15 cellular contexts compared by ENCODE assay signal in genomic region chr16:15953477-15953876, GRCh38. TPM values are rescaled to one million over a fixed set of nuclear protein-coding genes. Genes with fewer than 3 reads are reported as not detected.
DNase-seq lines count a peak whose midpoint lies in the region; ATAC-seq and TF ChIP-seq lines count a peak whose summit lies in the region.
"Had no signal": no experiment of that assay in that cellular context is flagged by ENCODE, and none has a peak within 500 bp of the region (broad histone marks: within the 10 kb centered on the region; RNA-seq: fewer than 3 reads in every experiment).

No MANE protein-coding gene starts in this region.

- H3K79me2 ChIP-seq in DND-41 (ENCODE audit: insufficient read depth, low read length), result peaks cover 90% of the 10 kb centered on the region
- H3K79me2 ChIP-seq in neural progenitor cell (ENCODE audit: low read depth), result peaks cover 89% of the 10 kb centered on the region

- peaks cover 16% of the 10 kb centered on the region for H3F3A ChIP-seq in neural progenitor cell (ENCODE audit: low read depth)

- H2AFZ ChIP-seq in DND-41 (ENCODE audit: low read depth, low read length) (no peak overlapping the region), neural progenitor cell (replicated peaks) (no peak overlapping the region)

- intact Hi-C loops in activated CD4-positive, alpha-beta T cell treated with anti-CD3 and anti-CD28 coated beads, Interleukin-2, amount 10 ng/mL, durations not matched to agents 24 days and 14 days (cut with micrococcal nuclease), result loop anchor here (5.0 kb wide), 2 partner anchors 44 to 94 kb away; no protein-coding TSS in a partner anchor

- H3K36me3 Mint-ChIP-seq in activated CD4-positive, alpha-beta T cell treated with anti-CD3 and anti-CD28 coated beads, Interleukin-2, amount 10 ng/mL, durations not matched to agents 24 days and 14 days (ENCODE audit: low read depth), result peaks cover 34% of the 10 kb centered on the region
- H3K36me3 Mint-ChIP-seq in activated naive CD8-positive, alpha-beta T cell treated with anti-CD3 and anti-CD28 coated beads, Interleukin-2, amount 50 U/mL, for 24 hours (ENCODE audit: low read depth), result peaks cover 25% of the 10 kb centered on the region
- peaks cover 6% of the 10 kb centered on the region for H3K36me3 Mint-ChIP-seq in neural progenitor cell

- H3K9me3 Mint-ChIP-seq in activated CD4-positive, alpha-beta T cell treated with anti-CD3 and anti-CD28 coated beads, Interleukin-2, amount 10 ng/mL, durations not matched to agents 24 days and 14 days, result no peaks in the 10 kb centered on the region
- H3K9me3 Mint-ChIP-seq in activated naive CD8-positive, alpha-beta T cell treated with anti-CD3 and anti-CD28 coated beads, Interleukin-2, amount 50 U/mL, for 24 hours, result no peaks in the 10 kb centered on the region
- H3K9me3 Mint-ChIP-seq in neural progenitor cell, result no peaks in the 10 kb centered on the region

- no peaks in the 10 kb centered on the region for H3K27me3 Mint-ChIP-seq in activated CD4-positive, alpha-beta T cell treated with anti-CD3 and anti-CD28 coated beads, Interleukin-2, amount 10 ng/mL, durations not matched to agents 24 days and 14 days
- H3K27me3 Mint-ChIP-seq in activated naive CD8-positive, alpha-beta T cell treated with anti-CD3 and anti-CD28 coated beads, Interleukin-2, amount 50 U/mL, for 24 hours, result no peaks in the 10 kb centered on the region
- H3K27me3 Mint-ChIP-seq in neural progenitor cell (ENCODE audit: insufficient read depth, low read depth), result peaks cover 8% of the 10 kb centered on the region

- peaks cover 59% of the 10 kb centered on the region for H3K4me1 Mint-ChIP-seq in activated CD4-positive, alpha-beta T cell treated with anti-CD3 and anti-CD28 coated beads, Interleukin-2, amount 10 ng/mL, durations not matched to agents 24 days and 14 days
- H3K4me1 Mint-ChIP-seq in activated naive CD8-positive, alpha-beta T cell treated with anti-CD3 and anti-CD28 coated beads, Interleukin-2, amount 50 U/mL, for 24 hours, result peaks cover 76% of the 10 kb centered on the region
- peaks cover 31% of the 10 kb centered on the region for H3K4me1 Mint-ChIP-seq in neural progenitor cell

- H4K20me1 ChIP-seq in DND-41 (ENCODE audit: insufficient read depth, low read length), result peaks cover 31% of the 10 kb centered on the region
- peaks cover 78% of the 10 kb centered on the region for H4K20me1 ChIP-seq in neural progenitor cell (ENCODE audit: low read depth)

- H3K27me3 ChIP-seq in DND-41 (ENCODE audit: insufficient read depth, low read length, poor library complexity) (no peaks in the 10 kb centered on the region), neural progenitor cell (peaks cover 7% of the 10 kb centered on the region)
- H3K27me3 ChIP-seq: body of pancreas, transverse colon had no signal

- H3K27ac ChIP-seq in DND-41 (ENCODE audit: low read length), result peak overlapping the region; percentile 9; the same call in 1 of the 2 replicates
- H3K27ac ChIP-seq in neural progenitor cell, result no peak overlapping the region
- H3K27ac ChIP-seq: body of pancreas had no signal

- H3K9ac ChIP-seq in DND-41 (ENCODE audit: low read depth, low read length), result no peak overlapping the region
- no peak overlapping the region for H3K9ac ChIP-seq in neural progenitor cell

- H3K36me3 ChIP-seq in DND-41 (ENCODE audit: insufficient read depth, low read length), result 0 out of 2 replicates have a peak, but pooled peaks cover 3% of the 10 kb centered on the region
- no peaks in the 10 kb centered on the region for H3K36me3 ChIP-seq in neural progenitor cell
- H3K36me3 ChIP-seq: transverse colon had no signal

- no peak overlapping the region for H3K27ac Mint-ChIP-seq in activated CD4-positive, alpha-beta T cell treated with anti-CD3 and anti-CD28 coated beads, Interleukin-2, amount 10 ng/mL, durations not matched to agents 24 days and 14 days
- H3K27ac Mint-ChIP-seq in activated naive CD8-positive, alpha-beta T cell treated with anti-CD3 and anti-CD28 coated beads, Interleukin-2, amount 50 U/mL, for 24 hours, result peak overlapping the region; percentile 98
- no peak overlapping the region for H3K27ac Mint-ChIP-seq in neural progenitor cell

- H3K9me3 ChIP-seq in DND-41 (ENCODE audit: insufficient read depth, low read length, severe bottlenecking), result no peaks in the 10 kb centered on the region
- H3K9me3 ChIP-seq in neural progenitor cell (ENCODE audit: low read depth), result no peaks in the 10 kb centered on the region
- H3K9me3 ChIP-seq: body of pancreas, transverse colon had no signal

- H3K4me3 ChIP-seq in DND-41 (ENCODE audit: low read depth in 1 of 2, low read length in 2 of 2) (no peak overlapping the region), neural progenitor cell (no peak overlapping the region)
- H3K4me3 ChIP-seq: body of pancreas, transverse colon had no signal

- TF ChIP-seq CTCF in DND-41 (IDR thresholded peaks at IDR 0.05; ENCODE audit: borderline replicate concordance, extremely low read depth, low read length, poor library complexity, severe bottlenecking) (no peak), neural progenitor cell (IDR thresholded peaks at IDR 0.05) (no peak)

- ATAC-seq in DND-41 (ENCODE audit: insufficient read depth, low read depth) (no peak), GM21619 (IDR thresholded peaks at IDR 0.05; ENCODE audit: unreplicated experiment) (no peak)
- no peak for ATAC-seq in activated naive CD8-positive, alpha-beta T cell treated with anti-CD3 and anti-CD28 coated beads, Interleukin-2, amount 50 U/mL, for 24 hours
- ATAC-seq in activated CD4-positive, CD25-positive, alpha-beta regulatory T cell treated with anti-CD3 and anti-CD28 coated beads, Interleukin-2, amount 50 U/mL, for 24 hours, result no peak
- ATAC-seq: body of pancreas had no signal

- H3K4me1 ChIP-seq in DND-41 (ENCODE audit: insufficient read depth, low read length), result peaks cover 62% of the 10 kb centered on the region
- H3K4me1 ChIP-seq in neural progenitor cell, result peaks cover 13% of the 10 kb centered on the region

- no peak for DNase-seq in activated CD4-positive, alpha-beta T cell treated with anti-CD3 and anti-CD28 coated beads, Interleukin-2, amount 10 ng/mL, durations not matched to agents 24 days and 14 days
- no peak for DNase-seq in activated CD4-positive, alpha-beta T cell treated with anti-CD3 and anti-CD28 coated beads for 4 hours
- DNase-seq in DND-41 (no peak), neural progenitor cell (ENCODE audit: low spot score) (no peak), mesenteric fat pad (ENCODE audit: low spot score) (no peak)
- no peak for DNase-seq in activated naive CD8-positive, alpha-beta T cell treated with anti-CD3 and anti-CD28 coated beads, Interleukin-2, amount 50 U/mL, for 24 hours
- DNase-seq: activated gamma-delta T cell, body of pancreas, DMS79 treated with DMSO at 0.1 percent for 48 hours, erythroblast, GOT3, NCI-H1048, transverse colon had no signal

- H3K4me3 Mint-ChIP-seq in activated CD4-positive, alpha-beta T cell treated with anti-CD3 and anti-CD28 coated beads, Interleukin-2, amount 10 ng/mL, durations not matched to agents 24 days and 14 days, result peak overlapping the region; percentile 94
- H3K4me3 Mint-ChIP-seq in activated naive CD8-positive, alpha-beta T cell treated with anti-CD3 and anti-CD28 coated beads, Interleukin-2, amount 50 U/mL, for 24 hours, result peak overlapping the region; percentile 92
- H3K4me3 Mint-ChIP-seq in neural progenitor cell, result peak overlapping the region; percentile 6

- peak overlapping the region; percentile 6; the same call in 1 of the 2 replicates for H3K4me2 ChIP-seq in DND-41 (ENCODE audit: insufficient read depth, low read length)
- H3K4me2 ChIP-seq in neural progenitor cell, result no peak overlapping the region

RNA-seq across cellular contexts. Expression of gene ABCC1, which starts 4.1 kb away (rescaled TPM):
- total RNA-seq in activated CD4-positive, alpha-beta T cell treated with anti-CD3 and anti-CD28 coated beads, Interleukin-2, amount 10 ng/mL, durations not matched to agents 24 days and 14 days, result 92.2 and 93.5 TPM in 2 replicates
- total RNA-seq in neural progenitor cell (ENCODE audit: low replicate concordance) (17.5 and 26.7 TPM in 2 replicates), mesenteric fat pad (42.8 TPM)

Comparison
In these comparisons a context has a peak if more than half of its experiments do, and no peak if none do; other contexts are left out.
1. H3K4me3 Mint-ChIP-seq: peak in every context shown above with its lines; median percentile 94 in activated CD4-positive, alpha-beta T cell treated with anti-CD3 and anti-CD28 coated beads, Interleukin-2, amount 10 ng/mL, durations not matched to agents 24 days and 14 days; 92 in activated naive CD8-positive, alpha-beta T cell treated with anti-CD3 and anti-CD28 coated beads, Interleukin-2, amount 50 U/mL, for 24 hours; 6 in neural progenitor cell.